12 cellular contexts compared by ENCODE assay signal in the genomic region with DNA sequence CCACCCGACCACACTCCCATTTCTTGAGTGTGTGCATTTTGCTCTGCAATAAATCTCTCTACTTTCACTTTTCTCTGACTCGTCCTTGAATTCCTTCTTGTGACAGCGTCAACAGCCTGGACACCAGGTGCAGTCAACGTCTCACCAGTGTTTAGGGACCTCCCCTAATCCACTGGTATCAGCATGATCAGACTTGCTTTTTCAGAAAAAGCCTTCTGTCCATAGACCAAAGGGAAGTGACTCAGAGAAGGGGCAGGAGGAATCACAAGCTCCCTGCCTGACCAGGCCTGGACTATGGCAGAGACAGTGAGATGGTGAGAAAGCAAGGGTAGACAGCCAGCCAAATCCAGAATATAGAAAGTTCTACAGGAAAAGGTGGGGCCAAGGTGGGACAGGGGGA. TPM values are rescaled to one million over a fixed set of nuclear protein-coding genes. Genes with fewer than 3 reads are reported as not detected.
DNase-seq lines count a peak whose midpoint lies in the region; ATAC-seq and TF ChIP-seq lines count a peak whose summit lies in the region.
"Had no signal": no experiment of that assay in that cellular context is flagged by ENCODE, and none has a peak within 500 bp of the region (broad histone marks: within the 10 kb centered on the region; RNA-seq: fewer than 3 reads in every experiment).

No MANE protein-coding gene starts in this region.

- H3K27me3 ChIP-seq in PC-9 (ENCODE audit: insufficient read depth, low read depth) (no peaks in the 10 kb centered on the region), upper lobe of right lung (no peaks in the 10 kb centered on the region)
- H3K27me3 ChIP-seq: tibial artery had no signal

- no peaks in the 10 kb centered on the region for H4K20me1 ChIP-seq in PC-9 (ENCODE audit: insufficient read depth)

- DNase-seq in activated naive CD4-positive, alpha-beta T cell treated with anti-CD3 and anti-CD28 coated beads, Interleukin-2, amount 10 ng/mL, durations not matched to agents 7 days and 5 days, result peak; percentile 25
- DNase-seq in activated naive CD4-positive, alpha-beta T cell treated with anti-CD3 and anti-CD28 coated beads for 36 hours, result no peak
- DNase-seq in PC-9 (peak; percentile 61 to 96), foreskin melanocyte (peak; percentile 40), upper lobe of right lung (no peak), mesothelial cell of epicardium (ENCODE audit: low spot score in 2 of 2, unreplicated experiment in 2 of 2) (no peak), COLO668 (lab: John Stamatoyannopoulos, UW; ENCODE audit: unreplicated experiment) (no peak), GM10266 (ENCODE audit: extremely low spot score) (no peak)
- DNase-seq: CD4-positive, alpha-beta T cell; NCI-H2227 treated with DMSO at 0.1 percent for 48 hours; tibial artery had no signal

- H3K79me2 ChIP-seq in PC-9 (ENCODE audit: low read depth), result peaks cover 35% of the 10 kb centered on the region

- H3K4me1 Mint-ChIP-seq in activated naive CD4-positive, alpha-beta T cell treated with anti-CD3 and anti-CD28 coated beads, Interleukin-2, amount 10 ng/mL, durations not matched to agents 7 days and 5 days, result peaks cover 41% of the 10 kb centered on the region
- peaks cover 6% of the 10 kb centered on the region for H3K4me1 Mint-ChIP-seq in activated naive CD4-positive, alpha-beta T cell treated with anti-CD3 and anti-CD28 coated beads for 36 hours (ENCODE audit: low read depth)
- H3K4me1 Mint-ChIP-seq in mesothelial cell of epicardium, result peaks cover 9% of the 10 kb centered on the region

- H3K36me3 ChIP-seq in PC-9 (ENCODE audit: low read depth) (peaks cover 26% of the 10 kb centered on the region), upper lobe of right lung (no peaks in the 10 kb centered on the region)
- H3K36me3 ChIP-seq: tibial artery had no signal

- H3K36me3 Mint-ChIP-seq in activated naive CD4-positive, alpha-beta T cell treated with anti-CD3 and anti-CD28 coated beads, Interleukin-2, amount 10 ng/mL, durations not matched to agents 7 days and 5 days, result peaks cover 3% of the 10 kb centered on the region
- H3K36me3 Mint-ChIP-seq in activated naive CD4-positive, alpha-beta T cell treated with anti-CD3 and anti-CD28 coated beads for 36 hours (ENCODE audit: low read depth), result no peaks in the 10 kb centered on the region
- H3K36me3 Mint-ChIP-seq in mesothelial cell of epicardium, result no peaks in the 10 kb centered on the region

- peaks cover 35% of the 10 kb centered on the region for H3F3A ChIP-seq in PC-9 (ENCODE audit: insufficient read depth, low read depth)

- no peak overlapping the region for H3K4me3 Mint-ChIP-seq in activated naive CD4-positive, alpha-beta T cell treated with anti-CD3 and anti-CD28 coated beads, Interleukin-2, amount 10 ng/mL, durations not matched to agents 7 days and 5 days
- no peak overlapping the region for H3K4me3 Mint-ChIP-seq in activated naive CD4-positive, alpha-beta T cell treated with anti-CD3 and anti-CD28 coated beads for 36 hours
- no peak overlapping the region for H3K4me3 Mint-ChIP-seq in mesothelial cell of epicardium
- H3K4me3 Mint-ChIP-seq: CD4-positive, alpha-beta T cell had no signal

- no peaks in the 10 kb centered on the region; the same call in 1 of the 2 replicates for H3K9me3 ChIP-seq in PC-9 (ENCODE audit: insufficient read depth, low read depth)
- H3K9me3 ChIP-seq in upper lobe of right lung, result no peaks in the 10 kb centered on the region
- H3K9me3 ChIP-seq: tibial artery had no signal

- no peak overlapping the region for H2AFZ ChIP-seq in PC-9

- peaks cover 67% of the 10 kb centered on the region for H3K4me1 ChIP-seq in PC-9 (replicated peaks; ENCODE audit: insufficient read depth)
- peaks cover 21% of the 10 kb centered on the region for H3K4me1 ChIP-seq in upper lobe of right lung

- peak overlapping the region; percentile 95 for H3K4me2 ChIP-seq in PC-9

- peaks cover 2% of the 10 kb centered on the region for H3K9me3 Mint-ChIP-seq in activated naive CD4-positive, alpha-beta T cell treated with anti-CD3 and anti-CD28 coated beads, Interleukin-2, amount 10 ng/mL, durations not matched to agents 7 days and 5 days
- no peaks in the 10 kb centered on the region for H3K9me3 Mint-ChIP-seq in activated naive CD4-positive, alpha-beta T cell treated with anti-CD3 and anti-CD28 coated beads for 36 hours
- H3K9me3 Mint-ChIP-seq in mesothelial cell of epicardium, result no peaks in the 10 kb centered on the region
- H3K9me3 Mint-ChIP-seq: CD4-positive, alpha-beta T cell had no signal

- H3K27me3 Mint-ChIP-seq in activated naive CD4-positive, alpha-beta T cell treated with anti-CD3 and anti-CD28 coated beads, Interleukin-2, amount 10 ng/mL, durations not matched to agents 7 days and 5 days, result peaks cover 5% of the 10 kb centered on the region
- no peaks in the 10 kb centered on the region for H3K27me3 Mint-ChIP-seq in activated naive CD4-positive, alpha-beta T cell treated with anti-CD3 and anti-CD28 coated beads for 36 hours (ENCODE audit: low read depth)
- H3K27me3 Mint-ChIP-seq in mesothelial cell of epicardium (ENCODE audit: low read depth), result peaks cover 3% of the 10 kb centered on the region

- H3K27ac ChIP-seq in PC-9, result peak overlapping the region; percentile 95
- H3K27ac ChIP-seq in upper lobe of right lung, result no peak overlapping the region
- H3K27ac ChIP-seq: tibial artery had no signal

- CTCF ChIA-PET in activated naive CD4-positive, alpha-beta T cell treated with anti-CD3 and anti-CD28 coated beads, Interleukin-2, amount 10 ng/mL, durations not matched to agents 7 days and 5 days (lab: Charles Lee), result interaction anchor here (0.6 kb wide), 1 partner anchor 27 kb away, joined by 3 read pairs; no protein-coding TSS in a partner anchor
- CTCF ChIA-PET in activated naive CD4-positive, alpha-beta T cell treated with anti-CD3 and anti-CD28 coated beads for 36 hours (lab: Charles Lee), result interaction anchor here (1.4 to 1.6 kb wide), 2 partner anchors 9 to 103 kb away, joined by 4 read pairs; no protein-coding TSS in a partner anchor
- CTCF ChIA-PET in PC-9 (lab: Charles Lee), result interaction anchor here (0.6 to 0.8 kb wide), 2 partner anchors 29 to 56 kb away, joined by 3 to 6 read pairs; no protein-coding TSS in a partner anchor

- ATAC-seq in upper lobe of right lung, result peak; percentile 82

- no peak for TF ChIP-seq CTCF in PC-9 (conservative IDR thresholded peaks at IDR 0.05)
- TF ChIP-seq CTCF in upper lobe of right lung (IDR thresholded peaks at IDR 0.05), result no peak
- TF ChIP-seq CTCF in mesothelial cell of epicardium (IDR thresholded peaks at IDR 0.05; ENCODE audit: unreplicated experiment), result no peak
- TF ChIP-seq CTCF in GM10266 (IDR thresholded peaks at IDR 0.05; ENCODE audit: control insufficient read depth, insufficient read depth, low read depth, missing control alignments), result no peak

- no TSS peak for BruUV-seq in PC-9 (replicated peaks; lab: Mats Ljungman, UMichigan)

- H3K4me3 ChIP-seq in PC-9 (no peak overlapping the region; the same call in 1 of the 2 replicates), upper lobe of right lung (no peak overlapping the region)
- H3K4me3 ChIP-seq: tibial artery had no signal

- POLR2A ChIA-PET in PC-9 (lab: Charles Lee; ENCODE audit: unreplicated experiment), result interaction anchor here (0.5 to 0.6 kb wide), 2 partner anchors 172 to 182 kb away, joined by 3 to 9 read pairs; no protein-coding TSS in a partner anchor

- no peak overlapping the region for H3K27ac Mint-ChIP-seq in activated naive CD4-positive, alpha-beta T cell treated with anti-CD3 and anti-CD28 coated beads, Interleukin-2, amount 10 ng/mL, durations not matched to agents 7 days and 5 days
- H3K27ac Mint-ChIP-seq in activated naive CD4-positive, alpha-beta T cell treated with anti-CD3 and anti-CD28 coated beads for 36 hours, result no peak overlapping the region
- H3K27ac Mint-ChIP-seq in mesothelial cell of epicardium, result no peak overlapping the region
- H3K27ac Mint-ChIP-seq: CD4-positive, alpha-beta T cell had no signal

- H3K9me2 ChIP-seq in PC-9 (ENCODE audit: insufficient read depth), result no peaks in the 10 kb centered on the region

- intact Hi-C loops in activated naive CD4-positive, alpha-beta T cell treated with anti-CD3 and anti-CD28 coated beads for 36 hours (cut with micrococcal nuclease), result no loop called here
- intact Hi-C loops in PC-9 (cut with micrococcal nuclease; ENCODE audit: unreplicated experiment) (no loop called here), upper lobe of right lung (cut with DNase I) (no loop called here)

RNA-seq across cellular contexts. Expression of gene CCR5, which starts 15.5 kb away (rescaled TPM):
- total RNA-seq in activated naive CD4-positive, alpha-beta T cell treated with anti-CD3 and anti-CD28 coated beads for 36 hours, result not detected
- total RNA-seq in PC-9 (2021) (not detected in 2 replicates), upper lobe of right lung (8.7 TPM), mesothelial cell of epicardium (not detected in 3 replicates)
- total RNA-seq: dermis microvascular lymphatic vessel endothelial cell had no signal

RNA-seq across cellular contexts. Expression of gene CCRL2, which starts 20.9 kb away (rescaled TPM):
- under 1 TPM; 0.81 to 0.89 TPM for total RNA-seq in activated naive CD4-positive, alpha-beta T cell treated with anti-CD3 and anti-CD28 coated beads for 36 hours
- total RNA-seq in PC-9 (2021) (1.2 TPM in 2 replicates), upper lobe of right lung (28.5 TPM), mesothelial cell of epicardium (not detected in 3 replicates)

RNA-seq across cellular contexts. Expression of gene CCR2, which starts 32.3 kb away (rescaled TPM):
- not detected for total RNA-seq in activated naive CD4-positive, alpha-beta T cell treated with anti-CD3 and anti-CD28 coated beads for 36 hours
- total RNA-seq in PC-9 (2021) (not detected in 2 replicates), upper lobe of right lung (17.8 TPM), mesothelial cell of epicardium (not detected in 3 replicates)
- total RNA-seq: dermis microvascular lymphatic vessel endothelial cell had no signal

Comparison
In these comparisons a context has a peak if more than half of its experiments do, and no peak if none do; other contexts are left out.
1. DNase-seq: peak in activated naive CD4-positive, alpha-beta T cell treated with anti-CD3 and anti-CD28 coated beads, Interleukin-2, amount 10 ng/mL, durations not matched to agents 7 days and 5 days (single experiment), PC-9 (2 of 2) and foreskin melanocyte (single experiment); none in activated naive CD4-positive, alpha-beta T cell treated with anti-CD3 and anti-CD28 coated beads for 36 hours (single experiment), upper lobe of right lung (single experiment), mesothelial cell of epicardium (0 of 2), COLO668 (single experiment) and GM10266 (single experiment).
2. RNA of gene CCRL2, which starts 20.9 kb away (total RNA-seq): 28.5 TPM in upper lobe of right lung (single experiment); 1.2 TPM in PC-9, 0.81 to 0.89 TPM in activated naive CD4-positive, alpha-beta T cell treated with anti-CD3 and anti-CD28 coated beads for 36 hours and not detected in mesothelial cell of epicardium; every median in the first group is over 10 times any median in the second.